In the genomic region with DNA sequence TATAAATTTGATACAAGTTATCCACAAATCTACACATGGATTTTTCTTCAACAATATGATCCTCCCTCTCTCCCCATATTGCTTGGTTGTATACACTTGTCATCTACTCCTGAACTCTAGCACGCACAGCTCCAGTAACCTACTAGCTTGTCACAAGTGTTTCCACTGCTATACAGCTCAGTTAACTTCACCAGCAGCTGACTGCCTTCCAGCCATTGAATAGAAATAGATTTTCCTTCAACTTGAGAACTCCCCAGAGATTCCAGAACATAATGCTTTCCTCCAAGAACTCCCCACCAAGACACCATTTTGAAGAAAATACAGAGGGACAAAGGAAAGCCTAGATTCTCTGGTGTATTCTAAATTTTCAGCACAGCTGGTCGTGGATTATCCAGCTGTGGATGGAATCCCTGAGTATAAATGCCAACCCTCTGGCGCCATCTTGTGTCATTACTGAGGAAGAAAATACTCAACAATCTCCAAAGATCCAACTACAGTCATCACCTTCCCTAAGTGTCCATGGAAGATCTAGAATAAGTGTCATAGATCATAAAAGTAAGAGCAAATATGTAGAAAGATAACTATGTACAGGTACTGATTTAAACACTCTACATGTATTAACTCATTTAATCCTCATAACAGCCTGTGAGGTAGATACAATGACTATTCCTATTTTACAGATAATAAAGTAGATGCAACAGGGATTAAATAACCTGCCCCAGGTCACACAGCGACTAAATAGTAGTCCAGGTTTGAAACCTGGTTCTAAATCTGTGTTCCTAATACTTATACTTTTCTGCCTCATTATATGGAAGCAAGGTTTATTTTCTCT, we compare ENCODE assay signal across 2 cellular contexts.
TF ChIP-seq lines count a peak whose summit lies in the region.

No MANE protein-coding gene starts in this region.

TF ChIP-seq in IMR-90, 13 proteins besides CTCF, POLR2A, EP300 and RAD21:
- TF ChIP-seq BHLHE40 (IDR thresholded peaks at IDR 0.05; ENCODE audit: low read depth, low read length) (no peak), SMC3 (IDR thresholded peaks at IDR 0.05; ENCODE audit: low read depth, low read length) (peak; percentile 92)

TF ChIP-seq in endothelial cell of umbilical vein, 7 proteins besides CTCF, POLR2A, EP300 and RAD21:
- no peak for TF ChIP-seq FOS (IDR thresholded peaks at IDR 0.05; ENCODE audit: borderline replicate concordance, insufficient read depth, low read length)
- TF ChIP-seq, protein P1, sequence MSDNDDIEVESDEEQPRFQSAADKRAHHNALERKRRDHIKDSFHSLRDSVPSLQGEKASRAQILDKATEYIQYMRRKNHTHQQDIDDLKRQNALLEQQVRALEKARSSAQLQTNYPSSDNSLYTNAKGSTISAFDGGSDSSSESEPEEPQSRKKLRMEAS (IDR thresholded peaks at IDR 0.05; ENCODE audit: insufficient read depth, insufficient read length): no peak
- no peak for TF ChIP-seq GATA2 (IDR thresholded peaks at IDR 0.05; ENCODE audit: insufficient read depth, insufficient read length, low read depth, low read length)
